In genomic region chr1:55215194-55216021, GRCh38 we compare ENCODE assay signal across 1 cellular context.
TF ChIP-seq lines count a peak whose summit lies in the region.

USP24 (minus strand) TSS chr1:55215364; CDS start chr1:55215113, 251 bp downstream.

TF ChIP-seq in HepG2, 621 proteins besides CTCF, POLR2A, EP300 and RAD21 (continued from another document and continues in another):
- no peak for TF ChIP-seq ZBTB39 (CRISPR knock-in tag; IDR thresholded peaks at IDR 0.05)
- no peak for TF ChIP-seq NBN (conservative IDR thresholded peaks at IDR 0.05)
- no peak for TF ChIP-seq ZNF326 (CRISPR knock-in tag; IDR thresholded peaks at IDR 0.05; ENCODE audit: borderline replicate concordance)
- TF ChIP-seq PHB2 (IDR thresholded peaks at IDR 0.05; ENCODE audit: partially characterized antibody): no peak
- no peak for TF ChIP-seq ZNF3 (CRISPR knock-in tag; IDR thresholded peaks at IDR 0.05)
- TF ChIP-seq ZNF556 (CRISPR knock-in tag; IDR thresholded peaks at IDR 0.05; ENCODE audit: borderline replicate concordance): no peak
- TF ChIP-seq ZNF441 (CRISPR knock-in tag; IDR thresholded peaks at IDR 0.05; ENCODE audit: borderline replicate concordance): no peak
- TF ChIP-seq ZBTB3 (CRISPR knock-in tag; IDR thresholded peaks at IDR 0.05; ENCODE audit: borderline replicate concordance, low read depth): no peak; the same call in 1 of the 2 replicates
- TF ChIP-seq HDAC1 (CRISPR knock-in tag; IDR thresholded peaks at IDR 0.05): peak; percentile 93
- no peak for TF ChIP-seq FOSL2 (CRISPR knock-in tag; IDR thresholded peaks at IDR 0.05)
- peak; percentile 65 for TF ChIP-seq ARNT2 (CRISPR knock-in tag; IDR thresholded peaks at IDR 0.05; ENCODE audit: low read depth)
- TF ChIP-seq ZNF224 (CRISPR knock-in tag; IDR thresholded peaks at IDR 0.05): no peak
- TF ChIP-seq AGO1 (IDR thresholded peaks at IDR 0.05; ENCODE audit: low read depth, low read length, poor library complexity, severe bottlenecking): no peak
- TF ChIP-seq KAT2B (IDR thresholded peaks at IDR 0.05; ENCODE audit: borderline replicate concordance, low read depth, low read length): no peak
- TF ChIP-seq HDAC6 (IDR thresholded peaks at IDR 0.05; ENCODE audit: low read depth, low read length): no peak
- no peak for TF ChIP-seq ZFP62 (CRISPR knock-in tag; IDR thresholded peaks at IDR 0.05)
- no peak; the same call in 1 of the 2 replicates for TF ChIP-seq IRF9 (CRISPR knock-in tag; IDR thresholded peaks at IDR 0.05; ENCODE audit: borderline replicate concordance)
- 0 out of 2 replicates have a peak, but pooled peaks have one; percentile 80 for TF ChIP-seq ZNF329 (CRISPR knock-in tag; IDR thresholded peaks at IDR 0.05; ENCODE audit: low read depth)
- no peak for TF ChIP-seq ARID3A (IDR thresholded peaks at IDR 0.05; ENCODE audit: low read depth, low read length)
- peak; percentile 34; the same call in 1 of the 2 replicates for TF ChIP-seq ZFP90 (CRISPR knock-in tag; IDR thresholded peaks at IDR 0.05; ENCODE audit: borderline replicate concordance)
- no peak for TF ChIP-seq ZNF724P (CRISPR knock-in tag; IDR thresholded peaks at IDR 0.05; ENCODE audit: borderline replicate concordance)
- TF ChIP-seq ZNF709 (CRISPR knock-in tag; IDR thresholded peaks at IDR 0.05): peak; percentile 86
- 0 out of 2 replicates have a peak, but pooled peaks have one; percentile 48 for TF ChIP-seq ZNF646 (CRISPR knock-in tag; IDR thresholded peaks at IDR 0.05)
- TF ChIP-seq PREB (CRISPR knock-in tag; IDR thresholded peaks at IDR 0.05): no peak
- TF ChIP-seq ATAD3A (CRISPR knock-in tag; IDR thresholded peaks at IDR 0.05): no peak
- no peak for TF ChIP-seq TOE1 (CRISPR knock-in tag; IDR thresholded peaks at IDR 0.05)
- TF ChIP-seq ZNF792 (CRISPR knock-in tag; IDR thresholded peaks at IDR 0.05): peak; percentile 65
- TF ChIP-seq HIVEP1 (CRISPR knock-in tag; IDR thresholded peaks at IDR 0.05): 0 out of 2 replicates have a peak, but pooled peaks have one; percentile 24
- TF ChIP-seq ESRRA (CRISPR knock-in tag; IDR thresholded peaks at IDR 0.05; ENCODE audit: low read depth): no peak
- no peak for TF ChIP-seq ZNF276 (CRISPR knock-in tag; IDR thresholded peaks at IDR 0.05; ENCODE audit: low read depth)
- TF ChIP-seq ZNF121 (CRISPR knock-in tag; IDR thresholded peaks at IDR 0.05): no peak; the same call in 1 of the 2 replicates
- no peak for TF ChIP-seq TAF15 (IDR thresholded peaks at IDR 0.05; ENCODE audit: low read depth, low read length, poor library complexity, severe bottlenecking)
- TF ChIP-seq AKNA (CRISPR knock-in tag; IDR thresholded peaks at IDR 0.05; ENCODE audit: borderline replicate concordance): no peak
- TF ChIP-seq ZNF382 (CRISPR knock-in tag; IDR thresholded peaks at IDR 0.05; ENCODE audit: borderline replicate concordance): no peak
- no peak for TF ChIP-seq SYNCRIP (IDR thresholded peaks at IDR 0.05; ENCODE audit: insufficient read depth, low read depth, low read length)
- TF ChIP-seq PBX3 (CRISPR knock-in tag; IDR thresholded peaks at IDR 0.05; ENCODE audit: borderline replicate concordance): no peak
- peak; percentile 53; the same call in 1 of the 2 replicates for TF ChIP-seq ZNF331 (CRISPR knock-in tag; IDR thresholded peaks at IDR 0.05)
- TF ChIP-seq PPARG (CRISPR knock-in tag; conservative IDR thresholded peaks at IDR 0.05): peak; percentile 55; the same call in 1 of the 2 replicates
- TF ChIP-seq RARA (CRISPR knock-in tag; IDR thresholded peaks at IDR 0.05): peak; percentile 42
- TF ChIP-seq MTF1 (CRISPR knock-in tag; IDR thresholded peaks at IDR 0.05): no peak
- TF ChIP-seq ZNF589 (CRISPR knock-in tag; conservative IDR thresholded peaks at IDR 0.05): no peak
- no peak for TF ChIP-seq BRCA1 (CRISPR knock-in tag; IDR thresholded peaks at IDR 0.05)
- 0 out of 2 replicates have a peak, but pooled peaks have one; percentile 15 for TF ChIP-seq HMG20A (CRISPR knock-in tag; IDR thresholded peaks at IDR 0.05; ENCODE audit: borderline replicate concordance)
- no peak; the same call in 1 of the 2 replicates for TF ChIP-seq ARHGAP35 (CRISPR knock-in tag; IDR thresholded peaks at IDR 0.05; ENCODE audit: borderline replicate concordance)
